9 cellular contexts compared by ENCODE assay signal in the genomic region with DNA sequence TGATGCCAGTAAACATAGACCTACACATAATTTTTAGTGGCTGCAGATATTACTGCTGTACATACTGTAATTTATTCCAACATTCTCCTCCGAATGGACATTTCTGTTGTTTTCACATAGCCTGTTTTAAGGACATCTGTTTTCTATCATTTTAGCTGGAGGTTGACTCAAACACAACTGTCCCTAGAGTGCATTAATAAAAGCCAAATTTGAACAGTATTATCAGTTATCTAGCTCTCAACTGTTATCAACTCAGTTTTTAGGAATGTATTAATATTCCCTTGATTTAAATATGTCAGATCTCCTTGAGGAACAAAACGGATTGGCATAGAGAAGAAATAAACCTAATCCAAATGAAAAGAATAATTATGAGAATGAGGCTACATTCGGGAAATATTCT. TPM values are rescaled to one million over a fixed set of nuclear protein-coding genes. Genes with fewer than 3 reads are reported as not detected.
"Had no signal": no experiment of that assay in that cellular context is flagged by ENCODE, and none has a peak within 500 bp of the region (broad histone marks: within the 10 kb centered on the region; RNA-seq: fewer than 3 reads in every experiment).

No MANE protein-coding gene starts in this region.

- H3K27ac Mint-ChIP-seq: IgD-negative memory B cell had no signal

- H3K27ac ChIP-seq: HL-60 had no signal

- ATAC-seq: HepG2, K562 had no signal

- H3K4me1 Mint-ChIP-seq: IgD-negative memory B cell had no signal

- H3K4me3 Mint-ChIP-seq: IgD-negative memory B cell had no signal

- FAIRE-seq: HepG2, HTR-8/SVneo, K562 had no signal

- H3K36me3 Mint-ChIP-seq: IgD-negative memory B cell had no signal

- H3K4me3 ChIP-seq: K562 had no signal

- DNase-seq: IMR-90, KBM-7 had no signal

- H3K27me3 Mint-ChIP-seq: IgD-negative memory B cell had no signal

RNA-seq across cellular contexts. Expression of gene PIWIL1, which starts 17.1 kb away (rescaled TPM):
- total RNA-seq: HepG2, HT-29, HT1080, IMR-90, K562 had no signal
- polyA plus RNA-seq: HepG2, IgD-negative memory B cell, IMR-90, K562 had no signal
